8 cellular contexts compared by ENCODE assay signal in the genomic region with DNA sequence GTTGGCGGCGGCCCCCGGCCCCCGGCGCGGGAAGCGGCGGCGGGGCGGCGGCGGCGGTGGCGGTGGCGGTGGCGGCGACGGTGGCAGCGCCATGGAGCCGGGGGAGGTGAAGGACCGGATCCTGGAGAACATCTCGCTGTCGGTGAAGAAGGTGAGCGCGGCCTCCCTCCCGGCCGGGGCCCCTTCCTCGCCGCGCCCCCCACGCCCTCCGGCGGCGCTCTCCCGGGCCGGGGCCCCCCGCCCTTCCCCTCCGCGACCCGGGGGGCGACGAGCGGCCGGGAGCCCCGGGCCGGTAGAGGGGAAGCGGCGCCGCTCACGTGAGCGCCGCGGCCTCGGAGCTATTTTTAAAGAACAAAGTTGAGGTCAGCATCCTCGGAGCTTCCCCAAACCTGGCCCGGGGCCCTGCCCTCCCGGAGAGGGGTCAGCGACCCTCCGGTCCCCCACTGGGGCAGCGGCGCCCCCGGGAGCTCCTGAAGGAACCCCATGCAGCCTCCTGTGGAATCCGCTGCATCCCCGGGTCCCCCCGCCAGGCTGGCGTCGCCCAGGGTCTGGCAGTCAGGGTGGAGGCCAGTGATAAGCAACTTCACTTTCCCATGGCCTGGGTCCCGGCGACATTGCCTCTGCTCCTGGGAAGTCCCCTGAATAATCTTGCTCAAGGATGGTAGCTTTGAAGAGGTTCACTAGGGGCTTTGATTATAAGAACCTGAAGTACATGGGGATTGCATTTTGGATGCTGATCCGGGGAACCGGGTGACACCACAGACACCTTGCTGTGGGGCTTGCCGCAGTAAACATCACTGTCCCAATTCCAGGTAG. TPM values are rescaled to one million over a fixed set of nuclear protein-coding genes. Genes with fewer than 3 reads are reported as not detected.
A peak's percentile ranks its signal among the peaks of the same experiment; 100 is the strongest.
DNase-seq lines count a peak whose midpoint lies in the region; ATAC-seq, FAIRE-seq and TF ChIP-seq lines count a peak whose summit lies in the region.

No MANE protein-coding gene starts in this region.

- FAIRE-seq in keratinocyte (lab: Jason Lieb, UNC): no peak

- BruUV-seq in mammary epithelial cell (replicated peaks; lab: Mats Ljungman, UMichigan): no TSS peak

- H3K27me3 ChIP-seq in mammary epithelial cell (ENCODE audit: insufficient read depth, low read length): no peaks in the 10 kb centered on the region
- no peaks in the 10 kb centered on the region for H3K27me3 ChIP-seq in keratinocyte (ENCODE audit: control insufficient read depth, extremely low read depth, insufficient read depth, low read length)

- no peaks in the 10 kb centered on the region for H3K9me1 ChIP-seq in keratinocyte (ENCODE audit: control insufficient read depth, extremely low read depth, insufficient read depth, low read length)

- intact Hi-C loops in mammary epithelial cell (cut with micrococcal nuclease): loop anchor here (1.0 to 5.0 kb wide), 3 partner anchors 66 to 163 kb away; partner anchors contain the start of genes FBLIM1 and SPEN

- in situ Hi-C loops in mammary epithelial cell (cut with MboI; ENCODE audit: low sequenced_read_pairs in 2 of 2): no loop called here

- H2AFZ ChIP-seq in mammary epithelial cell (ENCODE audit: low read depth, low read length): peak overlapping the region; percentile 63
- H2AFZ ChIP-seq in keratinocyte (ENCODE audit: control insufficient read depth, low read length): no peak overlapping the region

- H3K9ac ChIP-seq in mammary epithelial cell (ENCODE audit: insufficient read depth, low read length) (peak overlapping the region; percentile 88), keratinocyte (ENCODE audit: control insufficient read depth, extremely low read depth, insufficient read depth, low read length) (peak overlapping the region; percentile 93)

- peaks cover 28 to 44% (median 39%) of the 10 kb centered on the region in 3 donors for H3K4me1 Mint-ChIP-seq in T-cell

- H3K27ac ChIP-seq in mammary epithelial cell (ENCODE audit: insufficient read depth, low read depth, low read length) (peak overlapping the region; percentile 43), keratinocyte (ENCODE audit: control insufficient read depth, insufficient read depth, low read length) (peak overlapping the region; percentile 76)

- H3K4me3 ChIP-seq in mammary epithelial cell (replicated peaks in 1 of 3; ENCODE audit: insufficient read depth in 1 of 3, low read depth in 2 of 3, low read length in 3 of 3) (peak overlapping the region; percentile 75 to 92 (median 89)), keratinocyte (ENCODE audit: control insufficient read depth in 2 of 3, extremely low read depth in 1 of 3, insufficient read depth in 2 of 3, low read depth in 1 of 3, low read length in 3 of 3) (peak overlapping the region; percentile 70 to 94 (median 89))

- no peaks in the 10 kb centered on the region for H3K27me3 Mint-ChIP-seq in T-cell

- CTCF ChIA-PET in T-cell (lab: Charles Lee): interaction anchor here in 1 of 2 donors (1.0 kb wide), 1 partner anchor 12 kb away, joined by 3 read pairs; no protein-coding TSS in a partner anchor
- CTCF ChIA-PET in mammary epithelial cell (lab: Charles Lee; ENCODE audit: low non-redundant PET): no interaction called here

- ATAC-seq in HG02852 (IDR thresholded peaks at IDR 0.05; ENCODE audit: unreplicated experiment) (peak; percentile 29), T-cell (replicated peaks in 1 of 4) (peak; percentile 61 to 65 (median 64))

- H3K4me2 ChIP-seq in mammary epithelial cell (ENCODE audit: insufficient read depth, low read depth, low read length) (peak overlapping the region; percentile 92), keratinocyte (ENCODE audit: control insufficient read depth, extremely low read depth, insufficient read depth, low read depth, low read length) (peak overlapping the region; percentile 99)

- H3K79me2 ChIP-seq in mammary epithelial cell (ENCODE audit: insufficient read depth, low read length): peaks cover 61% of the 10 kb centered on the region
- H3K79me2 ChIP-seq in keratinocyte (ENCODE audit: control insufficient read depth, insufficient read depth, low read length): peaks cover 54% of the 10 kb centered on the region

- H3K36me3 ChIP-seq in mammary epithelial cell (ENCODE audit: insufficient read depth, low read length) (peaks cover 4% of the 10 kb centered on the region), keratinocyte (ENCODE audit: control insufficient read depth in 2 of 2, extremely low read depth in 1 of 2, insufficient read depth in 2 of 2, low read length in 2 of 2) (peaks cover 3 to 4% of the 10 kb centered on the region in 2 experiments)

- dilution Hi-C loops in mammary epithelial cell (cut with HindIII; ENCODE audit: low sequenced_read_pairs): no loop called here
- dilution Hi-C loops in keratinocyte (cut with MboI; ENCODE audit: extremely low pct_ligation_motif_present, low sequenced_read_pairs): no loop called here

- H3K4me1 ChIP-seq in mammary epithelial cell (ENCODE audit: insufficient read depth, low read length): peaks cover 37% of the 10 kb centered on the region
- peaks cover 46% of the 10 kb centered on the region for H3K4me1 ChIP-seq in keratinocyte (ENCODE audit: control insufficient read depth, extremely low read depth, insufficient read depth, low read length)

- no peaks in the 10 kb centered on the region for H3K9me3 Mint-ChIP-seq in T-cell

- H3K27ac Mint-ChIP-seq in T-cell: peak overlapping the region; percentile 85 to 92

- WGBS in mammary epithelial cell (ENCODE audit: low coverage, missing lambda C conversion rate): 5% methylated on average over 11 of the region's 72 CpGs

- peaks cover 6% of the 10 kb centered on the region for H3K36me3 Mint-ChIP-seq in T-cell

- no peak for TF ChIP-seq CTCF in mammary epithelial cell (conservative IDR thresholded peaks at IDR 0.05 in 1 of 2, IDR thresholded peaks at IDR 0.05 in 1 of 2; ENCODE audit: extremely low read depth in 1 of 2, insufficient read depth in 1 of 2, low read depth in 1 of 2, low read length in 2 of 2)
- TF ChIP-seq CTCF in keratinocyte (optimal IDR thresholded peaks at IDR 0.05 in 1 of 3, IDR thresholded peaks at IDR 0.05 in 1 of 3, conservative IDR thresholded peaks at IDR 0.05 in 1 of 3; ENCODE audit: extremely low read depth in 1 of 3, insufficient read depth in 2 of 3, low read length in 3 of 3): no peak

- peak overlapping the region; percentile 78 to 88 (median 88) for H3K4me3 Mint-ChIP-seq in T-cell

- DNase-seq in GM03348 (ENCODE audit: low spot score) (peak; percentile 80), T-cell (peak in 29 of 34 experiments; percentile 7 to 45 (median 19)), mammary epithelial cell (peak; percentile 16), keratinocyte (ENCODE audit: low read depth, low spot score) (no peak), DMS114 treated with DMSO at 0.1 percent for 48 hours (lab: John Stamatoyannopoulos, UW; ENCODE audit: unreplicated experiment) (no peak), putamen (ENCODE audit: low spot score) (no peak)
- DNase-seq in stimulated activated CD4-positive, alpha-beta T cell treated with anti-CD3 and anti-CD28 coated beads, Interleukin-2, amount 100 ng/mL, for 4 hours (ENCODE audit: low read depth): peak; percentile 3

- H3K9me3 ChIP-seq in mammary epithelial cell (replicated peaks; ENCODE audit: insufficient read depth, low read length): no peaks in the 10 kb centered on the region
- H3K9me3 ChIP-seq in keratinocyte (ENCODE audit: control insufficient read depth, low read depth, low read length): no peaks in the 10 kb centered on the region

- H4K20me1 ChIP-seq in mammary epithelial cell (ENCODE audit: insufficient read depth, low read length) (no peaks in the 10 kb centered on the region), keratinocyte (ENCODE audit: control insufficient read depth, extremely low read depth, insufficient read depth, low read length) (peaks cover 3% of the 10 kb centered on the region)

- POLR2A ChIA-PET in T-cell (lab: Charles Lee): interaction anchor here in 1 of 2 donors (0.6 kb wide), 1 partner anchor 88 kb away, joined by 7 read pairs; no protein-coding TSS in a partner anchor

RNA-seq across cellular contexts. Expression of gene PLEKHM2, which starts 0.6 kb away (rescaled TPM):
- 10 to 100 TPM; 52.5 to 65.2 (median 59.6) TPM for total RNA-seq in T-cell
- 10 to 100 TPM; 50.2 to 53.9 TPM for total RNA-seq in mammary epithelial cell
- 36.3 TPM for polyA plus RNA-seq in mammary epithelial cell
- 62.1 TPM for polyA minus RNA-seq in mammary epithelial cell
- 30.0 to 51.0 TPM (median 32.1 TPM) in 3 replicates for polyA plus RNA-seq in keratinocyte
- polyA plus RNA-seq in keratinocyte (2011; ENCODE audit: low read depth): 31.2 TPM
- polyA plus RNA-seq in keratinocyte (2011; cell fraction: cytosol; rRNA removed): 28.5 and 57.5 TPM in 2 replicates
- 64.1 and 80.9 TPM in 2 replicates for polyA plus RNA-seq in keratinocyte (2011; cell fraction: nucleus; rRNA removed)
- polyA plus RNA-seq in keratinocyte (2012; ENCODE audit: low replicate concordance): 45.4 and 57.8 TPM in 2 replicates
- 34.5 to 129 TPM (median 53.2 TPM) in 3 replicates for polyA minus RNA-seq in keratinocyte
- polyA minus RNA-seq in keratinocyte (2011; cell fraction: cytosol; rRNA and poly(A)+ RNA removed): 82.5 TPM
- polyA minus RNA-seq in keratinocyte (2011; cell fraction: nucleus; rRNA and poly(A)+ RNA removed): 39.5 and 39.7 TPM in 2 replicates

RNA-seq across cellular contexts. Expression of gene SLC25A34, which starts 51.4 kb away (rescaled TPM):
- 1 to 10 TPM; 1.8 to 4.1 (median 2.6) TPM for total RNA-seq in T-cell
- under 1 TPM; 0.67 to 0.89 TPM for total RNA-seq in mammary epithelial cell
- polyA plus RNA-seq in mammary epithelial cell: 0.39 TPM
- polyA minus RNA-seq in mammary epithelial cell: not detected
- polyA plus RNA-seq in keratinocyte: 0.28 to 0.80 TPM (median 0.46 TPM) in 3 replicates
- 0.42 TPM for polyA plus RNA-seq in keratinocyte (2011; ENCODE audit: low read depth)
- 0.04 and 0.16 TPM in 2 replicates for polyA plus RNA-seq in keratinocyte (2011; cell fraction: cytosol; rRNA removed)
- polyA plus RNA-seq in keratinocyte (2011; cell fraction: nucleus; rRNA removed): 2.4 and 3.6 TPM in 2 replicates
- 0.23 and 0.82 TPM in 2 replicates for polyA plus RNA-seq in keratinocyte (2012; ENCODE audit: low replicate concordance)
- 0.10 to 0.77 TPM (median 0.26 TPM) in 3 replicates for polyA minus RNA-seq in keratinocyte
- not detected for polyA minus RNA-seq in keratinocyte (2011; cell fraction: cytosol; rRNA and poly(A)+ RNA removed)
- 1.3 and 1.4 TPM in 2 replicates for polyA minus RNA-seq in keratinocyte (2011; cell fraction: nucleus; rRNA and poly(A)+ RNA removed)

RNA-seq across cellular contexts. Expression of gene TMEM82, which starts 57.6 kb away (rescaled TPM):
- not detected for total RNA-seq in T-cell
- not detected for total RNA-seq in mammary epithelial cell
- polyA plus RNA-seq in mammary epithelial cell: not detected
- not detected for polyA minus RNA-seq in mammary epithelial cell
- polyA plus RNA-seq in keratinocyte: not detected in 3 replicates
- not detected for polyA plus RNA-seq in keratinocyte (2011; ENCODE audit: low read depth)
- not detected in 2 replicates for polyA plus RNA-seq in keratinocyte (2011; cell fraction: cytosol; rRNA removed)
- not detected in 2 replicates for polyA plus RNA-seq in keratinocyte (2011; cell fraction: nucleus; rRNA removed)
- polyA plus RNA-seq in keratinocyte (2012; ENCODE audit: low replicate concordance): not detected in 2 replicates
- not detected in 3 replicates for polyA minus RNA-seq in keratinocyte
- polyA minus RNA-seq in keratinocyte (2011; cell fraction: cytosol; rRNA and poly(A)+ RNA removed): not detected
- not detected in 2 replicates for polyA minus RNA-seq in keratinocyte (2011; cell fraction: nucleus; rRNA and poly(A)+ RNA removed)

Comparison
In these comparisons a context has a peak if more than half of its experiments do, and no peak if none do; other contexts are left out.
1. DNase-seq: peak in GM03348 (single experiment), T-cell (29 of 34), mammary epithelial cell (single experiment) and stimulated activated CD4-positive, alpha-beta T cell treated with anti-CD3 and anti-CD28 coated beads, Interleukin-2, amount 100 ng/mL, for 4 hours (single experiment); none in keratinocyte (single experiment), DMS114 treated with DMSO at 0.1 percent for 48 hours (single experiment) and putamen (single experiment).